ENCODE assay signal across 40 cellular contexts in genomic region chr6:38719358-38719757, GRCh38. TPM values are rescaled to one million over a fixed set of nuclear protein-coding genes. Genes with fewer than 3 reads are reported as not detected.
"Had no signal": no experiment of that assay in that cellular context is flagged by ENCODE, and none has a peak within 500 bp of the region (broad histone marks: within the 10 kb centered on the region; RNA-seq: fewer than 3 reads in every experiment).

No MANE protein-coding gene starts in this region.

- DNase-seq: Karpas-422, Kasumi-1, MG63, MM.1S, MV-4-11, NCI-H1048, NCI-H1092, NCI-H1092 treated with DMSO at 0.1 percent for 48 hours, NCI-H1105, NCI-H1105 treated with DMSO at 0.1 percent for 48 hours, NCI-H1417, NCI-H1417 treated with DMSO at 0.1 percent for 48 hours, NCI-H1436, NCI-H1436 treated with DMSO at 0.1 percent for 48 hours, NCI-H146, NCI-H1694, NCI-H1694 treated with DMSO at 0.1 percent for 48 hours, NCI-H187, NCI-H187 treated with DMSO at 0.1 percent for 48 hours, NCI-H1930, NCI-H2029, NCI-H2029 treated with DMSO at 0.1 percent for 48 hours, NCI-H2081, NCI-H2081 treated with DMSO at 0.1 percent for 48 hours, NCI-H2107, NCI-H2171, NCI-H2171 treated with DMSO at 0.1 percent for 48 hours, NCI-H2227 treated with DMSO at 0.1 percent for 48 hours, NCI-H226, NCI-H345, NCI-H446, NCI-H446 treated with DMSO at 0.1 percent for 48 hours, NCI-H510A, NCI-H510A treated with DMSO at 0.1 percent for 48 hours, NCI-H524, NCI-H524 treated with DMSO at 0.1 percent for 48 hours had no signal

- H3K4me3 ChIP-seq: MG63 had no signal

- H3K36me3 ChIP-seq: MG63 had no signal

RNA-seq across cellular contexts. Expression of gene DNAH8, which starts 4.2 kb away (rescaled TPM):
- total RNA-seq: LHCN-M2, M059J, MCF 10A, NCI-H460 had no signal
